Comparison of ENCODE assay signal across 9 cellular contexts in genomic region chr1:65059930-65060538, GRCh38.
DNase-seq lines count a peak whose midpoint lies in the region; ATAC-seq and TF ChIP-seq lines count a peak whose summit lies in the region.
"Had no signal": no experiment of that assay in that cellular context is flagged by ENCODE, and none has a peak within 500 bp of the region (broad histone marks: within the 10 kb centered on the region; RNA-seq: fewer than 3 reads in every experiment).

No MANE protein-coding gene starts in this region.

- H3K4ac ChIP-seq in mesendoderm (ENCODE audit: low read depth, low read length): no peak overlapping the region

- H3K79me1 ChIP-seq in mesendoderm (ENCODE audit: low read length): no peaks in the 10 kb centered on the region

- no CpG with 5 or more reads among the region's 7 CpGs for WGBS in mesendoderm (ENCODE audit: extremely low coverage, insufficient coverage, low lambda C conversion rate)

- TF ChIP-seq CTCF in choroid plexus epithelial cell (conservative IDR thresholded peaks at IDR 0.05; ENCODE audit: low read depth, low read length): peak; percentile 56

- no peak overlapping the region for H2BK5ac ChIP-seq in mesendoderm (ENCODE audit: low read length)

- no peak overlapping the region for H2BK15ac ChIP-seq in mesendoderm (replicated peaks; ENCODE audit: low read depth)

- no peak overlapping the region for H4K8ac ChIP-seq in mesendoderm (ENCODE audit: low read depth, low read length)

- H3K4me3 ChIP-seq in choroid plexus epithelial cell (ENCODE audit: low read depth, low read length) (no peak overlapping the region), mesendoderm (ENCODE audit: low read length) (no peak overlapping the region)
- H3K4me3 ChIP-seq: BLaER1 had no signal

- no peak overlapping the region for H3K23ac ChIP-seq in mesendoderm (ENCODE audit: low read length)

- no peak overlapping the region for H4K5ac ChIP-seq in mesendoderm (ENCODE audit: low read length)

- H3K18ac ChIP-seq in mesendoderm (ENCODE audit: low read length): no peak overlapping the region

- peaks cover 9% of the 10 kb centered on the region for H3K79me2 ChIP-seq in mesendoderm (ENCODE audit: control insufficient read depth, insufficient read depth, low read length)

- no peak overlapping the region for H3K4me2 ChIP-seq in mesendoderm (ENCODE audit: low read length)
- H3K4me2 ChIP-seq: BLaER1 had no signal

- no peaks in the 10 kb centered on the region for H3K27me3 ChIP-seq in mesendoderm (ENCODE audit: insufficient read depth, low read length, poor library complexity)
- H3K27me3 ChIP-seq: BLaER1 had no signal

- no peaks in the 10 kb centered on the region for H3K4me1 ChIP-seq in mesendoderm (ENCODE audit: control insufficient read depth, low read depth, low read length)

- ATAC-seq in GM21723 (IDR thresholded peaks at IDR 0.05; ENCODE audit: unreplicated experiment): no peak
- ATAC-seq in HG03025 (IDR thresholded peaks at IDR 0.05; ENCODE audit: low FRiP score, unreplicated experiment): no peak

- peak; percentile 67 for DNase-seq in DMS 273 (lab: John Stamatoyannopoulos, UW; ENCODE audit: unreplicated experiment)
- no peak for DNase-seq in DMS 273 treated with DMSO at 0.1 percent for 48 hours (lab: John Stamatoyannopoulos, UW)
- peak; percentile 63 for DNase-seq in NAMALWA (ENCODE audit: low spot score)
- peak; percentile 72 for DNase-seq in choroid plexus epithelial cell (ENCODE audit: low read depth)
- peak; percentile 31 for DNase-seq in mesendoderm
- DNase-seq in NCI-H2029 (lab: John Stamatoyannopoulos, UW): no peak

- no peak overlapping the region for H3K56ac ChIP-seq in mesendoderm (ENCODE audit: low read length)

- H3K9ac ChIP-seq in mesendoderm (ENCODE audit: low read length): no peak overlapping the region
- H3K9ac ChIP-seq: BLaER1 had no signal

- H2BK120ac ChIP-seq in mesendoderm (ENCODE audit: low read depth, low read length): no peak overlapping the region

- H3K36me3 ChIP-seq in mesendoderm (ENCODE audit: control insufficient read depth, insufficient read depth, low read length): no peaks in the 10 kb centered on the region

- H2AK5ac ChIP-seq in mesendoderm (ENCODE audit: low read length): no peak overlapping the region

- no peak overlapping the region for H3K27ac ChIP-seq in mesendoderm (ENCODE audit: low read depth, low read length)
- H3K27ac ChIP-seq: BLaER1 had no signal

Comparison
In these comparisons a context has a peak if more than half of its experiments do, and no peak if none do; other contexts are left out.
1. DNase-seq: peak in DMS 273 (single experiment), NAMALWA (single experiment), choroid plexus epithelial cell (single experiment) and mesendoderm (single experiment); none in DMS 273 treated with DMSO at 0.1 percent for 48 hours (single experiment) and NCI-H2029 (single experiment).